9 cellular contexts compared by ENCODE assay signal in the genomic region with DNA sequence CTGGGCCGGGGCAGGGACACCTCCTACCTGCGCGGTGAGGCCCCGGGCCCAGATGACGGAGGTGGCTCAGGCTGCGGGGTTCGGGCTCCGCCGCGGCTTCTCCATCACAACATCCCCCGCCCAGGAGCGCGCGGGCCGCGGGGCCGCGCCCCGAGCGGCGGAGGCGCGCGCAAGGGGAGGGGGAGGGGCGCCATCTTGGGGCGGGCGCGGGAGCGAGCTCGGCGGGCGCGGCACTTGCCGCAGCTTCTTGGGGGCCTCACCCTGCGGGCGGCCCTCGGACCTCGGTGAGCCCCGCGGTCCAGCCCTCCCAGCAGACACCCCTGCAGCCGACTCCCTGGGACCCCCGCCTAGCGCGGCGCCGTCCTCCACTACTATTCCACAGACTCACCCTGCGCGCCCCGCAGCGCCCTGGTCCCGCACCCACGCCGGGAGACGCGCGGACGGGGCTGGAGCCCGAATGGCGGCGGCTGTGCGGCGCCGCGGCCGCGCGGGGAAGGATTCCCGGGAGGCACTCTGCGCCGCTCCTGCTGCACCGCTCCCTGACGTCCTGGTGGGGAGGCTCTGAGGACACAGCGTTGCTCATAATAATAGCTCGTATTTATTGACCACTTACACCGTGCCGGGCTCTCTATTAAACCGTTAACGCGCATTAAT. TPM values are rescaled to one million over a fixed set of nuclear protein-coding genes. Genes with fewer than 3 reads are reported as not detected.
DNase-seq lines count a peak whose midpoint lies in the region; ATAC-seq and TF ChIP-seq lines count a peak whose summit lies in the region.
"Had no signal": no experiment of that assay in that cellular context is flagged by ENCODE, and none has a peak within 500 bp of the region (broad histone marks: within the 10 kb centered on the region; RNA-seq: fewer than 3 reads in every experiment).

Gene APBB1, minus strand, starts transcription at position 137 of the 654 bp plus-strand sequence. CDS start 7,747 bp downstream, outside the sequence.

- no peaks in the 10 kb centered on the region for H3K4me1 Mint-ChIP-seq in Calu3 (ENCODE audit: low read depth, unreplicated experiment)
- H3K4me1 Mint-ChIP-seq in activated CD4-positive, alpha-beta memory T cell treated with anti-CD3 and anti-CD28 coated beads, Interleukin-2, amount 10 ng/mL, durations not matched to agents 7 days and 5 days: peaks cover 4% of the 10 kb centered on the region

- POLR2A ChIA-PET in activated CD4-positive, alpha-beta memory T cell treated with anti-CD3 and anti-CD28 coated beads, Interleukin-2, amount 10 ng/mL, durations not matched to agents 7 days and 5 days (lab: Charles Lee): interaction anchor here (0.7 to 6.1 kb wide), 21 partner anchors 9 to 326 kb away, joined by 3 to 56 read pairs (median 7); partner anchors contain the start of genes ARFIP2, CAVIN3, SMPD1 and TAF10

- H3K9me3 Mint-ChIP-seq in Calu3 (ENCODE audit: low read depth, unreplicated experiment): no peaks in the 10 kb centered on the region
- no peaks in the 10 kb centered on the region for H3K9me3 Mint-ChIP-seq in activated CD4-positive, alpha-beta memory T cell treated with anti-CD3 and anti-CD28 coated beads, Interleukin-2, amount 10 ng/mL, durations not matched to agents 7 days and 5 days

- peak; percentile 44 for ATAC-seq in GM21825 (IDR thresholded peaks at IDR 0.05; ENCODE audit: unreplicated experiment)
- no peak for ATAC-seq in GM18870 (IDR thresholded peaks at IDR 0.05; ENCODE audit: unreplicated experiment)

- CTCF ChIA-PET in Calu3 (lab: Charles Lee): interaction anchor here (0.7 to 1.0 kb wide), 4 partner anchors 16 to 40 kb away, joined by 3 to 10 read pairs (median 4); no protein-coding TSS in a partner anchor
- CTCF ChIA-PET in activated CD4-positive, alpha-beta memory T cell treated with anti-CD3 and anti-CD28 coated beads, Interleukin-2, amount 10 ng/mL, durations not matched to agents 7 days and 5 days (lab: Charles Lee): interaction anchor here (0.9 to 6.2 kb wide), 9 partner anchors 17 to 168 kb away, joined by 3 to 36 read pairs (median 5); partner anchors contain the start of genes ARFIP2, HPX, SMPD1 and TIMM10B

- no peak for TF ChIP-seq POLR2A in lower leg skin (IDR thresholded peaks at IDR 0.05)

- WGBS in lower leg skin, 2 donors: 0 to 3% methylated on average over 32 to 33 of the region's 79 CpGs

- H3K27me3 Mint-ChIP-seq in Calu3 (ENCODE audit: unreplicated experiment): peaks cover 39% of the 10 kb centered on the region
- peaks cover 28% of the 10 kb centered on the region for H3K27me3 Mint-ChIP-seq in activated CD4-positive, alpha-beta memory T cell treated with anti-CD3 and anti-CD28 coated beads, Interleukin-2, amount 10 ng/mL, durations not matched to agents 7 days and 5 days

- peak within 1 kb of the TSS; percentile 91 to 100 (median 98) for H3K27ac ChIP-seq in dorsolateral prefrontal cortex
- H3K27ac ChIP-seq: epithelial cell of prostate had no signal

- DNase-seq in Calu3: peak; percentile 61
- DNase-seq in NCI-H2196 (lab: John Stamatoyannopoulos, UW; ENCODE audit: unreplicated experiment): peak; percentile 76
- DNase-seq in activated CD4-positive, alpha-beta memory T cell treated with anti-CD3 and anti-CD28 coated beads, Interleukin-2, amount 10 ng/mL, durations not matched to agents 7 days and 5 days: peak; percentile 78
- peak in 7 of 10 donors; percentile 57 to 87 (median 67) for DNase-seq in dorsolateral prefrontal cortex
- DNase-seq in lower leg skin (ENCODE audit: low spot score in 2 of 2): peak in 1 of 2 donors; percentile 90
- peak; percentile 79 for DNase-seq in stimulated activated CD4-positive, alpha-beta T cell treated with anti-CD3 and anti-CD28 coated beads, Interleukin-4, amount 100 ng/mL, for 1 hour

- no peak within 1 kb of the TSS for H3K27ac Mint-ChIP-seq in Calu3 (ENCODE audit: unreplicated experiment)
- peak within 1 kb of the TSS; percentile 17 for H3K27ac Mint-ChIP-seq in activated CD4-positive, alpha-beta memory T cell treated with anti-CD3 and anti-CD28 coated beads, Interleukin-2, amount 10 ng/mL, durations not matched to agents 7 days and 5 days

- intact Hi-C loops in Calu3 (cut with micrococcal nuclease; ENCODE audit: unreplicated experiment): no loop called here
- intact Hi-C loops in dorsolateral prefrontal cortex (cut with DNase I): loop anchor here (2.0 to 10.0 kb wide), 2 partner anchors 28 to 186 kb away; partner anchors contain the start of genes ILK (in 1 of the 2), RRP8 (in 1 of the 2) and SMPD1 (in 1 of the 2)
- intact Hi-C loops in lower leg skin (cut with DNase I; ENCODE audit: low total_unique reads): no loop called here

- peaks cover 6% of the 10 kb centered on the region for H3K36me3 Mint-ChIP-seq in Calu3 (ENCODE audit: insufficient read depth, unreplicated experiment)
- no peaks in the 10 kb centered on the region for H3K36me3 Mint-ChIP-seq in activated CD4-positive, alpha-beta memory T cell treated with anti-CD3 and anti-CD28 coated beads, Interleukin-2, amount 10 ng/mL, durations not matched to agents 7 days and 5 days (ENCODE audit: low read depth)

- no peak for TF ChIP-seq CTCF in Calu3 (IDR thresholded peaks at IDR 0.05; ENCODE audit: unreplicated experiment)
- peak in 39 of 56 donors; percentile 7 to 53 (median 27) for TF ChIP-seq CTCF in dorsolateral prefrontal cortex (IDR thresholded peaks at IDR 0.05 in 54 of 56, conservative IDR thresholded peaks at IDR 0.05 in 2 of 56; ENCODE audit: low read depth in 1 of 56, partially characterized antibody in 56 of 56)
- no peak for TF ChIP-seq CTCF in lower leg skin (IDR thresholded peaks at IDR 0.05)

- no TSS peak for BruUV-seq in Calu3 (replicated peaks; lab: Mats Ljungman, UMichigan)

- H3K4me3 Mint-ChIP-seq in Calu3 (ENCODE audit: low read depth, unreplicated experiment): no peak within 1 kb of the TSS
- peak within 1 kb of the TSS; percentile 75 for H3K4me3 Mint-ChIP-seq in activated CD4-positive, alpha-beta memory T cell treated with anti-CD3 and anti-CD28 coated beads, Interleukin-2, amount 10 ng/mL, durations not matched to agents 7 days and 5 days

- peak within 1 kb of the TSS; percentile 69 to 100 (median 93) for H3K4me3 ChIP-seq in dorsolateral prefrontal cortex
- peak within 1 kb of the TSS; percentile 72 for H3K4me3 ChIP-seq in lower leg skin (ENCODE audit: low read depth, poor library complexity, severe bottlenecking)

- H3K27me3 ChIP-seq in dorsolateral prefrontal cortex: no peaks in the 10 kb centered on the region

RNA-seq across cellular contexts. Expression of gene APBB1, which starts in this region (rescaled TPM):
- 2.8 and 2.9 TPM in 2 replicates for total RNA-seq in Calu3 (2022)
- 10 to 100 TPM; 56.0 to 57.6 TPM for total RNA-seq in activated CD4-positive, alpha-beta memory T cell treated with anti-CD3 and anti-CD28 coated beads, Interleukin-2, amount 10 ng/mL, durations not matched to agents 7 days and 5 days
- total RNA-seq in dorsolateral prefrontal cortex: 100 to 1,000 TPM; 235 to 475 (median 368) TPM
- total RNA-seq in lower leg skin: 10 to 100 TPM; 19.7 to 23.4 (median 20.2) TPM

Comparison
In these comparisons a context has a peak if more than half of its experiments do, and no peak if none do; other contexts are left out.
1. RNA of gene APBB1 (total RNA-seq): 235 to 475 TPM in dorsolateral prefrontal cortex; 56.0 to 57.6 TPM in activated CD4-positive, alpha-beta memory T cell treated with anti-CD3 and anti-CD28 coated beads, Interleukin-2, amount 10 ng/mL, durations not matched to agents 7 days and 5 days, 19.7 to 23.4 TPM in lower leg skin and 2.8 to 2.9 TPM in Calu3; every median in the first group is over 4 times any median in the second.
2. CTCF ChIP-seq: peak in dorsolateral prefrontal cortex (39 of 56); none in Calu3 (single experiment) and lower leg skin (0 of 3).
3. intact Hi-C loops: an anchor here in dorsolateral prefrontal cortex (2.0 to 10.0 kb wide); none called in Calu3 and lower leg skin.